In genomic region chr6:17870302-17871168, GRCh38 we compare ENCODE assay signal across 1 cellular context.
A peak's percentile ranks its signal among the peaks of the same experiment; 100 is the strongest.
TF ChIP-seq lines count a peak whose summit lies in the region.

No MANE protein-coding gene starts in this region.

TF ChIP-seq in K562, 482 proteins besides CTCF, POLR2A, EP300 and RAD21 (continued from another document and continues in another):
- peak; percentile 34 to 47; a peak in 2 of 4 replicates for TF ChIP-seq MNT (conservative IDR thresholded peaks at IDR 0.05)
- TF ChIP-seq SP1 (CRISPR knock-in tag; IDR thresholded peaks at IDR 0.05): no peak
- TF ChIP-seq ARNT (IDR thresholded peaks at IDR 0.05): no peak
- TF ChIP-seq DIDO1 (tag; IDR thresholded peaks at IDR 0.05; ENCODE audit: low read depth): no peak
- TF ChIP-seq HNRNPUL1 (IDR thresholded peaks at IDR 0.05; ENCODE audit: low read length): no peak
- TF ChIP-seq XRCC3 (IDR thresholded peaks at IDR 0.05): no peak
- TF ChIP-seq DACH1 (IDR thresholded peaks at IDR 0.05; ENCODE audit: partially characterized antibody): peak; percentile 9
- no peak for TF ChIP-seq POLR2H (tag; IDR thresholded peaks at IDR 0.05; ENCODE audit: low read depth)
- TF ChIP-seq CBX3 (IDR thresholded peaks at IDR 0.05; ENCODE audit: borderline replicate concordance in 1 of 2, low read length in 2 of 2): peak in 1 of 2 experiments; percentile 20; a peak in 1 of 3 replicates
- no peak for TF ChIP-seq USF1 (CRISPR knock-in tag; IDR thresholded peaks at IDR 0.05)
- no peak for TF ChIP-seq FOXM1 (IDR thresholded peaks at IDR 0.05; ENCODE audit: low read depth)
- TF ChIP-seq FOXM1 (CRISPR knock-in tag; IDR thresholded peaks at IDR 0.05; ENCODE audit: low read depth): no peak
- TF ChIP-seq L3MBTL2 (IDR thresholded peaks at IDR 0.05): peak; percentile 50; the same call in 1 of the 2 replicates
- peak; percentile 73 for TF ChIP-seq CBFA2T3 (IDR thresholded peaks at IDR 0.05)
- peak; percentile 63 for TF ChIP-seq TAL1 (IDR thresholded peaks at IDR 0.05)
- no peak for TF ChIP-seq ATF1 (CRISPR knock-in tag; IDR thresholded peaks at IDR 0.05)
- 0 out of 2 replicates have a peak, but pooled peaks have one; percentile 23 for TF ChIP-seq ATF1 (tag; IDR thresholded peaks at IDR 0.05)
- TF ChIP-seq CAMTA2 (CRISPR knock-in tag; conservative IDR thresholded peaks at IDR 0.05): no peak
- no peak for TF ChIP-seq MCM2 (IDR thresholded peaks at IDR 0.05; ENCODE audit: low read depth)
- no peak for TF ChIP-seq IRF2 (CRISPR knock-in tag; IDR thresholded peaks at IDR 0.05)
- TF ChIP-seq DPF2 (IDR thresholded peaks at IDR 0.05): 0 out of 2 replicates have a peak, but pooled peaks have one; percentile 31
- peak; percentile 40; the same call in 1 of the 2 replicates for TF ChIP-seq SMARCA4 (IDR thresholded peaks at IDR 0.05)
- no peak for TF ChIP-seq BDP1 (IDR thresholded peaks at IDR 0.05; ENCODE audit: insufficient read depth, insufficient read length)
- TF ChIP-seq RHOXF2B (CRISPR knock-in tag; conservative IDR thresholded peaks at IDR 0.05): no peak
- TF ChIP-seq MEIS2 (IDR thresholded peaks at IDR 0.05; ENCODE audit: partially characterized antibody): peak; percentile 86
- no peak for TF ChIP-seq ZNF436 (CRISPR knock-in tag; IDR thresholded peaks at IDR 0.05)
- TF ChIP-seq FOXP4 (CRISPR knock-in tag; IDR thresholded peaks at IDR 0.05; ENCODE audit: borderline replicate concordance): no peak
- no peak for TF ChIP-seq NBN (IDR thresholded peaks at IDR 0.05; ENCODE audit: low read depth)
- TF ChIP-seq ID3 (CRISPR knock-in tag; IDR thresholded peaks at IDR 0.05): no peak
- TF ChIP-seq ID3 (tag; IDR thresholded peaks at IDR 0.05): peak; percentile 42; the same call in 1 of the 2 replicates
- TF ChIP-seq JUN (IDR thresholded peaks at IDR 0.05; ENCODE audit: borderline replicate concordance, low read depth, low read length): no peak
- TF ChIP-seq JUN (CRISPR knock-in tag; IDR thresholded peaks at IDR 0.05; ENCODE audit: borderline replicate concordance): no peak
- TF ChIP-seq MAX (CRISPR knock-in tag; IDR thresholded peaks at IDR 0.05): no peak
- no peak for TF ChIP-seq ZNF41 (CRISPR knock-in tag; conservative IDR thresholded peaks at IDR 0.05)
- TF ChIP-seq ZFX (CRISPR knock-in tag; IDR thresholded peaks at IDR 0.05): no peak
- TF ChIP-seq MAZ (CRISPR knock-in tag; conservative IDR thresholded peaks at IDR 0.05 in 1 of 2, IDR thresholded peaks at IDR 0.05 in 1 of 2): no peak
- TF ChIP-seq SMAD4 (CRISPR knock-in tag; conservative IDR thresholded peaks at IDR 0.05): no peak
- TF ChIP-seq ARID1B (IDR thresholded peaks at IDR 0.05): peak; percentile 72
- no peak for TF ChIP-seq TAF7 (tag; IDR thresholded peaks at IDR 0.05)
- no peak for TF ChIP-seq ZNF785 (CRISPR knock-in tag; IDR thresholded peaks at IDR 0.05)
- TF ChIP-seq PATZ1 (CRISPR knock-in tag; IDR thresholded peaks at IDR 0.05; ENCODE audit: borderline replicate concordance): no peak
- TF ChIP-seq TCF7L2 (IDR thresholded peaks at IDR 0.05; ENCODE audit: low read depth, low read length): no peak
- no peak for TF ChIP-seq TEAD2 (tag; IDR thresholded peaks at IDR 0.05)
- 0 out of 2 replicates have a peak, but pooled peaks have one; percentile 19 for TF ChIP-seq LEF1 (IDR thresholded peaks at IDR 0.05)
- peak; percentile 20; the same call in 1 of the 2 replicates for TF ChIP-seq CEBPB (tag; IDR thresholded peaks at IDR 0.05)
- peak; percentile 46 for TF ChIP-seq CBFA2T2 (conservative IDR thresholded peaks at IDR 0.05)
- TF ChIP-seq KAT8 (IDR thresholded peaks at IDR 0.05; ENCODE audit: low read depth): no peak
- TF ChIP-seq DEAF1 (CRISPR knock-in tag; IDR thresholded peaks at IDR 0.05): no peak
- TF ChIP-seq KDM1A (IDR thresholded peaks at IDR 0.05): peak in 1 of 2 experiments; percentile 7; a peak in 1 of 4 replicates
- no peak for TF ChIP-seq TFAM (CRISPR knock-in tag; conservative IDR thresholded peaks at IDR 0.05)
- TF ChIP-seq MGA (IDR thresholded peaks at IDR 0.05): peak; percentile 32; the same call in 1 of the 2 replicates
